ENCODE assay signal across 1 cellular context in the genomic region with DNA sequence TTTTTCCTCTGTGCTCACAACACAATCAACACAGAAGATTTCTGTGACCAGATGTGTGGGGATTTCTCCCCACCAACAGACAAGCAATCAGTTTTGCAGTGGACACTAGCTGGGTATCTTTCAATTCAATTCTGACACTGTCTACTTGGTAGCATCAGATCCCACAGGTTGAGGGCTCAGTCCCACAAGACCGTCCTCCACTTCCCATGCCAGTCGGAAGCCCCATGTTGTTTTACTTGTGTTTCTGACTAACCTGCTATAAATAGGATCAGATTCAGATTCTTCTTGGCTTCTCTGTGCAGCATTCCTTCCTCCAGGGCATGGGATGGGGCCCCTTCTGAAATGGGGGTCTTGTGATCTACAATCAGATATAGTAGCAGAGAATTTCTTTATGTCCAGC.
TF ChIP-seq lines count a peak whose summit lies in the region.

No MANE protein-coding gene starts in this region.

TF ChIP-seq in endothelial cell of umbilical vein, 7 proteins besides CTCF, POLR2A, EP300 and RAD21 (continued from another document):
- TF ChIP-seq MYC (IDR thresholded peaks at IDR 0.05; ENCODE audit: low read depth, low read length), result no peak
- TF ChIP-seq GATA2 (IDR thresholded peaks at IDR 0.05; ENCODE audit: insufficient read depth, insufficient read length, low read depth, low read length), result no peak
- TF ChIP-seq EZH2 (IDR thresholded peaks at IDR 0.05; ENCODE audit: borderline replicate concordance, low read depth, low read length, severe bottlenecking), result no peak
- no peak for TF ChIP-seq POLR2AphosphoS5 (IDR thresholded peaks at IDR 0.05; ENCODE audit: insufficient read depth, low read depth, low read length)
- no peak for TF ChIP-seq FOS (IDR thresholded peaks at IDR 0.05; ENCODE audit: borderline replicate concordance, insufficient read depth, low read length)
